Comparison of ENCODE assay signal across 1 cellular context in the genomic region with DNA sequence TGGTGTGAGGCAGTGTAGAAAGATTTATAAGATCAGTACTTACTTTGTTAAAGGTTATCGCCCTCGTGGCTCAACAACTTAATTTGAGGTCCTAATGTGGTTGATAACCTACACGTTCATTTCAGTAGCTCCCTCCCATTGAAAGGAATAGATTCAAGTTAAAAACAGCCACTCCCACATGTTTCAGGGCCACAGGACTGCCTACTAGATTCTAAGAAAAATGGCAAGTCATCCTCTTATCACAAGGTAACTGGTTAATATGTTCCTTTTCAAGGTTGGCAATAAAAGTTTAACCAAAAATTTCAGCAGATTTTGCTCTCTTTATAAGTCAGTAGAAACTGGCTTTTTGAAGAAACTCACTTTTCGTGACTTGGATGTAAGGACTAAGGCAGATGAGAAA.
TF ChIP-seq lines count a peak whose summit lies in the region.

No MANE protein-coding gene starts in this region.

TF ChIP-seq in K562, 482 proteins besides CTCF, POLR2A, EP300 and RAD21 (continued from another document):
- TF ChIP-seq, protein P1, sequence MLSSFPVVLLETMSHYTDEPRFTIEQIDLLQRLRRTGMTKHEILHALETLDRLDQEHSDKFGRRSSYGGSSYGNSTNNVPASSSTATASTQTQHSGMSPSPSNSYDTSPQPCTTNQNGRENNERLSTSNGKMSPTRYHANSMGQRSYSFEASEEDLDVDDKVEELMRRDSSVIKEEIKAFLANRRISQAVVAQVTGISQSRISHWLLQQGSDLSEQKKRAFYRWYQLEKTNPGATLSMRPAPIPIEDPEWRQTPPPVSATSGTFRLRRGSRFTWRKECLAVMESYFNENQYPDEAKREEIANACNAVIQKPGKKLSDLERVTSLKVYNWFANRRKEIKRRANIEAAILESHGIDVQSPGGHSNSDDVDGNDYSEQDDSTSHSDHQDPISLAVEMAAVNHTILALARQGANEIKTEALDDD (IDR thresholded peaks at IDR 0.05) = 0 out of 2 replicates have a peak, but pooled peaks have one; percentile 17
- TF ChIP-seq STAT5B (CRISPR knock-in tag; IDR thresholded peaks at IDR 0.05) (no peak), DACH1 (IDR thresholded peaks at IDR 0.05; ENCODE audit: partially characterized antibody) (no peak), HMG20A (CRISPR knock-in tag; conservative IDR thresholded peaks at IDR 0.05) (no peak), ZNF316 (IDR thresholded peaks at IDR 0.05) (peak; percentile 43; the same call in 1 of the 2 replicates), XRCC4 (IDR thresholded peaks at IDR 0.05; ENCODE audit: extremely low read depth, insufficient read depth, insufficient read length) (no peak), ZNF79 (CRISPR knock-in tag; IDR thresholded peaks at IDR 0.05; ENCODE audit: low read depth) (no peak), NFE2 (IDR thresholded peaks at IDR 0.05; ENCODE audit: low read depth) (peak; percentile 82), ZC3H4 (CRISPR knock-in tag; IDR thresholded peaks at IDR 0.05; ENCODE audit: borderline replicate concordance) (no peak), MAFF (IDR thresholded peaks at IDR 0.05; ENCODE audit: low read length) (peak; percentile 54; the same call in 1 of the 2 replicates), RHOXF2B (CRISPR knock-in tag; conservative IDR thresholded peaks at IDR 0.05) (no peak), C11orf30 (IDR thresholded peaks at IDR 0.05; ENCODE audit: low read depth) (peak; percentile 63), CHD4 (IDR thresholded peaks at IDR 0.05; ENCODE audit: insufficient read depth, insufficient replicate concordance, low read depth, low read length, poor library complexity, severe bottlenecking) (no peak), ILK (tag; IDR thresholded peaks at IDR 0.05; ENCODE audit: borderline replicate concordance, low read depth) (no peak), KLF16 (IDR thresholded peaks at IDR 0.05) (no peak), KAT7 (CRISPR knock-in tag; IDR thresholded peaks at IDR 0.05; ENCODE audit: borderline replicate concordance) (no peak), MAFG (tag; conservative IDR thresholded peaks at IDR 0.05) (peak; percentile 75)
- TF ChIP-seq, protein P2, sequence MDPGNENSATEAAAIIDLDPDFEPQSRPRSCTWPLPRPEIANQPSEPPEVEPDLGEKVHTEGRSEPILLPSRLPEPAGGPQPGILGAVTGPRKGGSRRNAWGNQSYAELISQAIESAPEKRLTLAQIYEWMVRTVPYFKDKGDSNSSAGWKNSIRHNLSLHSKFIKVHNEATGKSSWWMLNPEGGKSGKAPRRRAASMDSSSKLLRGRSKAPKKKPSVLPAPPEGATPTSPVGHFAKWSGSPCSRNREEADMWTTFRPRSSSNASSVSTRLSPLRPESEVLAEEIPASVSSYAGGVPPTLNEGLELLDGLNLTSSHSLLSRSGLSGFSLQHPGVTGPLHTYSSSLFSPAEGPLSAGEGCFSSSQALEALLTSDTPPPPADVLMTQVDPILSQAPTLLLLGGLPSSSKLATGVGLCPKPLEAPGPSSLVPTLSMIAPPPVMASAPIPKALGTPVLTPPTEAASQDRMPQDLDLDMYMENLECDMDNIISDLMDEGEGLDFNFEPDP (CRISPR knock-in tag; IDR thresholded peaks at IDR 0.05) = no peak
- TF ChIP-seq, protein P3, sequence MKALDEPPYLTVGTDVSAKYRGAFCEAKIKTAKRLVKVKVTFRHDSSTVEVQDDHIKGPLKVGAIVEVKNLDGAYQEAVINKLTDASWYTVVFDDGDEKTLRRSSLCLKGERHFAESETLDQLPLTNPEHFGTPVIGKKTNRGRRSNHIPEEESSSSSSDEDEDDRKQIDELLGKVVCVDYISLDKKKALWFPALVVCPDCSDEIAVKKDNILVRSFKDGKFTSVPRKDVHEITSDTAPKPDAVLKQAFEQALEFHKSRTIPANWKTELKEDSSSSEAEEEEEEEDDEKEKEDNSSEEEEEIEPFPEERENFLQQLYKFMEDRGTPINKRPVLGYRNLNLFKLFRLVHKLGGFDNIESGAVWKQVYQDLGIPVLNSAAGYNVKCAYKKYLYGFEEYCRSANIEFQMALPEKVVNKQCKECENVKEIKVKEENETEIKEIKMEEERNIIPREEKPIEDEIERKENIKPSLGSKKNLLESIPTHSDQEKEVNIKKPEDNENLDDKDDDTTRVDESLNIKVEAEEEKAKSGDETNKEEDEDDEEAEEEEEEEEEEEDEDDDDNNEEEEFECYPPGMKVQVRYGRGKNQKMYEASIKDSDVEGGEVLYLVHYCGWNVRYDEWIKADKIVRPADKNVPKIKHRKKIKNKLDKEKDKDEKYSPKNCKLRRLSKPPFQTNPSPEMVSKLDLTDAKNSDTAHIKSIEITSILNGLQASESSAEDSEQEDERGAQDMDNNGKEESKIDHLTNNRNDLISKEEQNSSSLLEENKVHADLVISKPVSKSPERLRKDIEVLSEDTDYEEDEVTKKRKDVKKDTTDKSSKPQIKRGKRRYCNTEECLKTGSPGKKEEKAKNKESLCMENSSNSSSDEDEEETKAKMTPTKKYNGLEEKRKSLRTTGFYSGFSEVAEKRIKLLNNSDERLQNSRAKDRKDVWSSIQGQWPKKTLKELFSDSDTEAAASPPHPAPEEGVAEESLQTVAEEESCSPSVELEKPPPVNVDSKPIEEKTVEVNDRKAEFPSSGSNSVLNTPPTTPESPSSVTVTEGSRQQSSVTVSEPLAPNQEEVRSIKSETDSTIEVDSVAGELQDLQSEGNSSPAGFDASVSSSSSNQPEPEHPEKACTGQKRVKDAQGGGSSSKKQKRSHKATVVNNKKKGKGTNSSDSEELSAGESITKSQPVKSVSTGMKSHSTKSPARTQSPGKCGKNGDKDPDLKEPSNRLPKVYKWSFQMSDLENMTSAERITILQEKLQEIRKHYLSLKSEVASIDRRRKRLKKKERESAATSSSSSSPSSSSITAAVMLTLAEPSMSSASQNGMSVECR (CRISPR knock-in tag; IDR thresholded peaks at IDR 0.05) = no peak
- TF ChIP-seq, protein P4, sequence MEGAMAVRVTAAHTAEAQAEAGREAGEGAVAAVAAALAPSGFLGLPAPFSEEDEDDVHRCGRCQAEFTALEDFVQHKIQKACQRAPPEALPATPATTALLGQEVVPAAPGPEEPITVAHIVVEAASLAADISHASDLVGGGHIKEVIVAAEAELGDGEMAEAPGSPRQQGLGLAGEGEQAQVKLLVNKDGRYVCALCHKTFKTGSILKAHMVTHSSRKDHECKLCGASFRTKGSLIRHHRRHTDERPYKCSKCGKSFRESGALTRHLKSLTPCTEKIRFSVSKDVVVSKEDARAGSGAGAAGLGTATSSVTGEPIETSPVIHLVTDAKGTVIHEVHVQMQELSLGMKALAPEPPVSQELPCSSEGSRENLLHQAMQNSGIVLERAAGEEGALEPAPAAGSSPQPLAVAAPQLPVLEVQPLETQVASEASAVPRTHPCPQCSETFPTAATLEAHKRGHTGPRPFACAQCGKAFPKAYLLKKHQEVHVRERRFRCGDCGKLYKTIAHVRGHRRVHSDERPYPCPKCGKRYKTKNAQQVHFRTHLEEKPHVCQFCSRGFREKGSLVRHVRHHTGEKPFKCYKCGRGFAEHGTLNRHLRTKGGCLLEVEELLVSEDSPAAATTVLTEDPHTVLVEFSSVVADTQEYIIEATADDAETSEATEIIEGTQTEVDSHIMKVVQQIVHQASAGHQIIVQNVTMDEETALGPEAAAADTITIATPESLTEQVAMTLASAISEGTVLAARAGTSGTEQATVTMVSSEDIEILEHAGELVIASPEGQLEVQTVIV (CRISPR knock-in tag; IDR thresholded peaks at IDR 0.05; ENCODE audit: borderline replicate concordance) = no peak
TF ChIP-seq in K562: peak in this region for 6.
